ENCODE assay signal across 26 cellular contexts in genomic region chr12:5114436-5114835, GRCh38.
"Had no signal": no experiment of that assay in that cellular context is flagged by ENCODE, and none has a peak within 500 bp of the region (broad histone marks: within the 10 kb centered on the region; RNA-seq: fewer than 3 reads in every experiment).

No MANE protein-coding gene starts in this region.

- H3K79me2 ChIP-seq: hepatocyte had no signal

- H3K4me1 ChIP-seq: sigmoid colon, stomach, suprapubic skin, uterus had no signal

- H3K4me3 ChIP-seq: hepatocyte, mucosa of descending colon, sigmoid colon, smooth muscle cell, stomach, suprapubic skin, tibial nerve, uterus had no signal

- H3K4me2 ChIP-seq: hepatocyte, smooth muscle cell had no signal

- H3K36me3 Mint-ChIP-seq: activated naive CD4-positive, alpha-beta T cell treated with anti-CD3 and anti-CD28 coated beads, Interleukin-2, amount 50 U/mL, for 24 hours; brain; immature natural killer cell; stimulated activated memory B cell treated with anti-CD40 and anti-IgM and Interleukin-4, amounts not matched to agents 10 μg/mL and 1 μg/mL and 100 μg/mL, for 72 hours had no signal

- DNase-seq: activated CD4-positive, alpha-beta T cell treated with anti-CD3 and anti-CD28 coated beads for 1 hour; activated CD4-positive, alpha-beta T cell treated with anti-CD3 and anti-CD28 coated beads, Interleukin-2, amount 50 U/mL, for 1 hour; activated gamma-delta T cell treated with Interleukin-2 at 50 U/mL for 16 hours; activated T-cell treated with anti-CD3 and anti-CD28 coated beads, Interleukin-2, amount 50 U/mL, for 1 hour; aorta; central memory CD4-positive, alpha-beta T cell; effector memory CD4-positive, alpha-beta T cell; glutamatergic neuron; immature natural killer cell; left ventricle myocardium superior; mesendoderm; mucosa of descending colon; nucleus accumbens; sigmoid colon; stimulated activated CD4-positive, alpha-beta T cell treated with anti-CD3 and anti-CD28 coated beads, Interleukin-15, amount 100 ng/mL, for 24 hours; stomach; uterus; WERI-Rb-1 had no signal

- H2AFZ ChIP-seq: hepatocyte had no signal

- H3K36me3 ChIP-seq: sigmoid colon, stomach, suprapubic skin, tibial nerve, uterus, WERI-Rb-1 had no signal

- ATAC-seq: esophagus mucosa; left ventricle myocardium superior; mucosa of descending colon; stimulated activated memory B cell treated with anti-CD40 and anti-IgM and Interleukin-4, amounts not matched to agents 10 μg/mL and 1 μg/mL and 100 μg/mL, for 72 hours had no signal

- H3K4me1 Mint-ChIP-seq: activated naive CD4-positive, alpha-beta T cell treated with anti-CD3 and anti-CD28 coated beads, Interleukin-2, amount 50 U/mL, for 24 hours; brain; immature natural killer cell; stimulated activated memory B cell treated with anti-CD40 and anti-IgM and Interleukin-4, amounts not matched to agents 10 μg/mL and 1 μg/mL and 100 μg/mL, for 72 hours had no signal

- H3K9me3 Mint-ChIP-seq: activated naive CD4-positive, alpha-beta T cell treated with anti-CD3 and anti-CD28 coated beads, Interleukin-2, amount 50 U/mL, for 24 hours; stimulated activated memory B cell treated with anti-CD40 and anti-IgM and Interleukin-4, amounts not matched to agents 10 μg/mL and 1 μg/mL and 100 μg/mL, for 72 hours had no signal

- H3K27ac Mint-ChIP-seq: activated naive CD4-positive, alpha-beta T cell treated with anti-CD3 and anti-CD28 coated beads, Interleukin-2, amount 50 U/mL, for 24 hours; brain; immature natural killer cell; stimulated activated memory B cell treated with anti-CD40 and anti-IgM and Interleukin-4, amounts not matched to agents 10 μg/mL and 1 μg/mL and 100 μg/mL, for 72 hours had no signal

- H3K4me3 Mint-ChIP-seq: activated naive CD4-positive, alpha-beta T cell treated with anti-CD3 and anti-CD28 coated beads, Interleukin-2, amount 50 U/mL, for 24 hours; brain; immature natural killer cell; stimulated activated memory B cell treated with anti-CD40 and anti-IgM and Interleukin-4, amounts not matched to agents 10 μg/mL and 1 μg/mL and 100 μg/mL, for 72 hours had no signal

- H3K9me3 ChIP-seq: mucosa of descending colon, sigmoid colon, stomach, suprapubic skin, tibial nerve, uterus had no signal

- H3K27ac ChIP-seq: hepatocyte, sigmoid colon, stomach, suprapubic skin, uterus, WERI-Rb-1 had no signal

- H3K27me3 ChIP-seq: sigmoid colon, tibial nerve, uterus had no signal
